Comparison of ENCODE assay signal across 8 cellular contexts in genomic region chr3:39180546-39181346, GRCh38. TPM values are rescaled to one million over a fixed set of nuclear protein-coding genes. Genes with fewer than 3 reads are reported as not detected.
A peak's percentile ranks its signal among the peaks of the same experiment; 100 is the strongest.
DNase-seq lines count a peak whose midpoint lies in the region; TF ChIP-seq lines count a peak whose summit lies in the region.

No MANE protein-coding gene starts in this region.

- H2BK120ac ChIP-seq in H9 (ENCODE audit: low read depth, low read length, poor library complexity, severe bottlenecking), result no peak overlapping the region

- H3K27ac Mint-ChIP-seq in H9, result peak overlapping the region; percentile 9 to 53 (median 18); a peak in 6 of 7 replicates
- peak overlapping the region; percentile 92 for H3K27ac Mint-ChIP-seq in activated naive CD4-positive, alpha-beta T cell treated with anti-CD3 and anti-CD28 coated beads for 36 hours

- H3K9me3 ChIP-seq in H9 (ENCODE audit: control insufficient read depth, low read depth, low read length) (no peaks in the 10 kb centered on the region), MM.1S (replicated peaks; ENCODE audit: insufficient read depth, low read length) (no peaks in the 10 kb centered on the region), suprapubic skin (no peaks in the 10 kb centered on the region)

- H3K27ac ChIP-seq in H9 (ENCODE audit: insufficient read length, low read depth, low read length), result no peak overlapping the region
- peak overlapping the region; percentile 2; the same call in 1 of the 2 replicates for H3K27ac ChIP-seq in MM.1S (ENCODE audit: low read length)
- peak overlapping the region; percentile 47 for H3K27ac ChIP-seq in suprapubic skin

- H3K27me3 ChIP-seq in H9 (ENCODE audit: insufficient read depth, low read length) (no peaks in the 10 kb centered on the region; the same call in none of the 2 replicates), MM.1S (replicated peaks; ENCODE audit: insufficient read depth, low read length) (no peaks in the 10 kb centered on the region), suprapubic skin (no peaks in the 10 kb centered on the region)

- WGBS in H9 (ENCODE audit: extremely low coverage, insufficient read length, low lambda C conversion rate), result no CpG with 5 or more reads among the region's 64 CpGs
- 14% methylated on average over 12 of the region's 64 CpGs for WGBS in suprapubic skin

- H4K8ac ChIP-seq in H9 (replicated peaks; ENCODE audit: insufficient read length, low read depth, low read length), result no peak overlapping the region

- intact Hi-C loops in activated naive CD4-positive, alpha-beta T cell treated with anti-CD3 and anti-CD28 coated beads for 36 hours (cut with micrococcal nuclease), result loop anchor here (1.0 to 2.0 kb wide), 7 partner anchors 12 to 226 kb away; partner anchors contain the start of genes RPSA and XIRP1

- H3K56ac ChIP-seq in H9 (ENCODE audit: insufficient read length, low read depth, low read length), result no peak overlapping the region

- H3K9me2 ChIP-seq in MM.1S (replicated peaks; ENCODE audit: insufficient read depth, low read length), result no peaks in the 10 kb centered on the region

- H2BK20ac ChIP-seq in H9 (ENCODE audit: low read depth, low read length, poor library complexity, severe bottlenecking), result no peak overlapping the region

- H3K23ac ChIP-seq in H9 (ENCODE audit: insufficient read length, low read depth, low read length), result no peak overlapping the region

- peaks cover 13% of the 10 kb centered on the region; the same call in 1 of the 2 replicates for H3F3A ChIP-seq in MM.1S (ENCODE audit: insufficient read depth, low read length)

- H2BK12ac ChIP-seq in H9 (ENCODE audit: insufficient read length, low read depth, low read length), result no peak overlapping the region

- H4K91ac ChIP-seq in H9 (ENCODE audit: insufficient read length, low read depth, low read length), result no peak overlapping the region

- no peaks in the 10 kb centered on the region for H3K79me1 ChIP-seq in H9 (ENCODE audit: insufficient read depth, low read depth, low read length, poor library complexity, severe bottlenecking)

- no peak overlapping the region for H3T11ph ChIP-seq in H9 (ENCODE audit: low read length)

- DNase-seq in Daoy (ENCODE audit: low read depth) (peak; percentile 82), H9 (peak; percentile 94), MM.1S (peak; percentile 95), SK-N-DZ (ENCODE audit: low spot score) (peak; percentile 74), glomerular visceral epithelial cell (ENCODE audit: extremely low spot score) (peak; percentile 80), occipital lobe (lab: John Stamatoyannopoulos, UW) (peak; percentile 48), suprapubic skin (ENCODE audit: low spot score in 2 of 2) (peak; percentile 95)
- peak; percentile 89 for DNase-seq in activated naive CD4-positive, alpha-beta T cell treated with anti-CD3 and anti-CD28 coated beads for 36 hours

- CTCF ChIA-PET in activated naive CD4-positive, alpha-beta T cell treated with anti-CD3 and anti-CD28 coated beads for 36 hours (lab: Charles Lee), result interaction anchor here (1.1 to 1.2 kb wide), 2 partner anchors 17 to 32 kb away, joined by 3 read pairs; no protein-coding TSS in a partner anchor

- no peak overlapping the region for H2BK5ac ChIP-seq in H9 (ENCODE audit: insufficient read length, low read length)

- peak overlapping the region; percentile 10 for H3K18ac ChIP-seq in H9 (ENCODE audit: insufficient read length, low read depth, low read length)

- H2BK15ac ChIP-seq in H9 (ENCODE audit: low read depth, low read length), result no peak overlapping the region

- 0 out of 3 replicates have a peak, but pooled peaks have one; percentile 13 for TF ChIP-seq CTCF in H9 (conservative IDR thresholded peaks at IDR 0.05)
- TF ChIP-seq CTCF in MM.1S (IDR thresholded peaks at IDR 0.05; ENCODE audit: low read length), result no peak
- TF ChIP-seq CTCF in suprapubic skin (IDR thresholded peaks at IDR 0.05), result peak in 1 of 2 donors; percentile 41

- H3K36me3 ChIP-seq in MM.1S (replicated peaks; ENCODE audit: insufficient read depth, low read length) (no peaks in the 10 kb centered on the region), suprapubic skin (no peaks in the 10 kb centered on the region)

- H3K4me2 ChIP-seq in H9 (ENCODE audit: insufficient read depth, insufficient read length, low read length), result peak overlapping the region; percentile 79
- H3K4me2 ChIP-seq in MM.1S (ENCODE audit: low read depth, low read length), result peak overlapping the region; percentile 78

- H3K14ac ChIP-seq in H9 (ENCODE audit: insufficient read depth, low read length), result no peak overlapping the region

- peak; percentile 65 for TF ChIP-seq EP300 in suprapubic skin (IDR thresholded peaks at IDR 0.05)

- H4K5ac ChIP-seq in H9 (ENCODE audit: insufficient read length, low read depth, low read length), result no peak overlapping the region

- H2AK5ac ChIP-seq in H9 (ENCODE audit: insufficient read length, low read length), result no peak overlapping the region

- H3K4me1 Mint-ChIP-seq in H9, result peaks cover 36 to 43% of the 10 kb centered on the region in 2 experiments
- H3K4me1 Mint-ChIP-seq in activated naive CD4-positive, alpha-beta T cell treated with anti-CD3 and anti-CD28 coated beads for 36 hours (ENCODE audit: low read depth), result peaks cover 46% of the 10 kb centered on the region

- peak overlapping the region; percentile 66 to 84 for H3K4me3 Mint-ChIP-seq in H9
- H3K4me3 Mint-ChIP-seq in activated naive CD4-positive, alpha-beta T cell treated with anti-CD3 and anti-CD28 coated beads for 36 hours, result peak overlapping the region; percentile 85

- no peaks in the 10 kb centered on the region; a peak in 1 of 5 replicates for H3K9me3 Mint-ChIP-seq in H9
- peaks cover 3% of the 10 kb centered on the region for H3K9me3 Mint-ChIP-seq in activated naive CD4-positive, alpha-beta T cell treated with anti-CD3 and anti-CD28 coated beads for 36 hours

- peaks cover 7% of the 10 kb centered on the region for H3K23me2 ChIP-seq in H9 (ENCODE audit: insufficient read length, low read depth, low read length, poor library complexity, severe bottlenecking)

- peaks cover 24% of the 10 kb centered on the region for H3K27me3 Mint-ChIP-seq in H9 (ENCODE audit: low read depth)
- no peaks in the 10 kb centered on the region for H3K27me3 Mint-ChIP-seq in activated naive CD4-positive, alpha-beta T cell treated with anti-CD3 and anti-CD28 coated beads for 36 hours (ENCODE audit: low read depth)

- H3K79me2 ChIP-seq in H9 (ENCODE audit: insufficient read depth, low read length) (no peaks in the 10 kb centered on the region), MM.1S (ENCODE audit: low read length) (no peaks in the 10 kb centered on the region)

- H3K9ac ChIP-seq in H9 (ENCODE audit: extremely low read depth, insufficient read length, low read length), result no peak overlapping the region
- peak overlapping the region; percentile 33 for H3K9ac ChIP-seq in MM.1S (ENCODE audit: low read length)

- H3K4me3 ChIP-seq in MM.1S (ENCODE audit: low read length) (peak overlapping the region; percentile 51), suprapubic skin (peak overlapping the region; percentile 44)

- no peaks in the 10 kb centered on the region for H3K36me3 Mint-ChIP-seq in H9 (ENCODE audit: insufficient read depth in 1 of 3, low read depth in 3 of 3)
- H3K36me3 Mint-ChIP-seq in activated naive CD4-positive, alpha-beta T cell treated with anti-CD3 and anti-CD28 coated beads for 36 hours (ENCODE audit: low read depth), result peaks cover 1% of the 10 kb centered on the region

- no peak overlapping the region for H3K4ac ChIP-seq in H9 (ENCODE audit: low read depth, low read length)

- H2AFZ ChIP-seq in H9 (ENCODE audit: low read length) (no peak overlapping the region), MM.1S (ENCODE audit: low read length) (peak overlapping the region; percentile 80)

- H4K20me1 ChIP-seq in H9 (ENCODE audit: control insufficient read depth, insufficient read depth, insufficient read length) (no peaks in the 10 kb centered on the region), MM.1S (ENCODE audit: insufficient read depth, low read length) (no peaks in the 10 kb centered on the region)

- peak in 1 of 2 donors; percentile 35 for TF ChIP-seq POLR2A in suprapubic skin (IDR thresholded peaks at IDR 0.05)

- H3K4me1 ChIP-seq in H9 (ENCODE audit: insufficient read depth, low read length) (peaks cover 12% of the 10 kb centered on the region; the same call in 1 of the 2 replicates), MM.1S (ENCODE audit: low read length) (peaks cover 12% of the 10 kb centered on the region), suprapubic skin (peaks cover 56% of the 10 kb centered on the region)

RNA-seq across cellular contexts. Expression of gene XIRP1, which starts 11.6 kb away (rescaled TPM):
- not detected in 2 replicates for total RNA-seq in Daoy (2014; rRNA removed; shearing (Covaris generic))
- not detected in 2 replicates for total RNA-seq in H9 (2021)
- polyA plus RNA-seq in SK-N-DZ (2014; cell fraction: cytosol; rRNA removed), result not detected in 2 replicates
- not detected in 2 replicates for polyA plus RNA-seq in SK-N-DZ (2014; cell fraction: nucleus; rRNA removed)
- under 1 TPM; 0.62 to 0.72 TPM for total RNA-seq in activated naive CD4-positive, alpha-beta T cell treated with anti-CD3 and anti-CD28 coated beads for 36 hours
- not detected for total RNA-seq in occipital lobe
- not detected for total RNA-seq in suprapubic skin

RNA-seq across cellular contexts. Expression of gene CSRNP1, which starts 27.4 kb away (rescaled TPM):
- total RNA-seq in Daoy (2014; rRNA removed; shearing (Covaris generic)), result 11.4 and 12.2 TPM in 2 replicates
- 8.2 and 8.5 TPM in 2 replicates for total RNA-seq in H9 (2021)
- 1.2 and 1.5 TPM in 2 replicates for polyA plus RNA-seq in SK-N-DZ (2014; cell fraction: cytosol; rRNA removed)
- 0.33 and 2.7 TPM in 2 replicates for polyA plus RNA-seq in SK-N-DZ (2014; cell fraction: nucleus; rRNA removed)
- total RNA-seq in activated naive CD4-positive, alpha-beta T cell treated with anti-CD3 and anti-CD28 coated beads for 36 hours, result 10 to 100 TPM; 66.5 to 71.0 TPM
- total RNA-seq in occipital lobe, result 5.9 TPM
- total RNA-seq in suprapubic skin, result 100 to 1,000 TPM in 2 of 4 donors, 10 to 100 TPM in 2; 69.1 to 234 (median 156) TPM
